ENCODE assay signal across 19 cellular contexts in genomic region chr12:93521225-93521854, GRCh38. TPM values are rescaled to one million over a fixed set of nuclear protein-coding genes. Genes with fewer than 3 reads are reported as not detected.
DNase-seq lines count a peak whose midpoint lies in the region; ATAC-seq and TF ChIP-seq lines count a peak whose summit lies in the region.
"Had no signal": no experiment of that assay in that cellular context is flagged by ENCODE, and none has a peak within 500 bp of the region (broad histone marks: within the 10 kb centered on the region; RNA-seq: fewer than 3 reads in every experiment).

No MANE protein-coding gene starts in this region.

- H3K9me3 ChIP-seq in H9 (ENCODE audit: control insufficient read depth, low read depth, low read length) = no peaks in the 10 kb centered on the region
- H3K9me3 ChIP-seq in testis = no peaks in the 10 kb centered on the region
- no peaks in the 10 kb centered on the region for H3K9me3 ChIP-seq in mesenchymal stem cell (ENCODE audit: control insufficient read depth, low read length)
- H3K9me3 ChIP-seq: Caco-2, right atrium auricular region had no signal

- H4K5ac ChIP-seq in H9 (ENCODE audit: insufficient read length, low read depth, low read length) = no peak overlapping the region

- H3K4ac ChIP-seq in H9 (ENCODE audit: low read depth, low read length) (no peak overlapping the region), mesenchymal stem cell (ENCODE audit: low read depth in 1 of 2, low read length in 2 of 2) (no peak overlapping the region)

- H2BK20ac ChIP-seq in H9 (ENCODE audit: low read depth, low read length, poor library complexity, severe bottlenecking) = no peak overlapping the region

- no peaks in the 10 kb centered on the region; the same call in 1 of the 2 replicates for H3K4me1 ChIP-seq in H9 (ENCODE audit: insufficient read depth, low read length)
- H3K4me1 ChIP-seq in testis = peaks cover 7% of the 10 kb centered on the region
- no peaks in the 10 kb centered on the region for H3K4me1 ChIP-seq in mesenchymal stem cell (ENCODE audit: control insufficient read depth, insufficient read depth, low read depth, low read length)

- POLR2A ChIA-PET in WTC11 (lab: Charles Lee) = interaction anchor here (1.6 kb wide), 1 partner anchor 51 kb away, joined by 4 read pairs; the partner anchor contains the start of gene SOCS2

- H2BK12ac ChIP-seq in H9 (ENCODE audit: insufficient read length, low read depth, low read length) (no peak overlapping the region), mesenchymal stem cell (ENCODE audit: low read length in 2 of 2) (no peak overlapping the region)

- no peak overlapping the region for H3K4me2 ChIP-seq in H9 (ENCODE audit: insufficient read depth, insufficient read length, low read length)
- H3K4me2 ChIP-seq in mesenchymal stem cell (ENCODE audit: low read length, poor library complexity, severe bottlenecking) = no peak overlapping the region

- H3K36me3 Mint-ChIP-seq in H9 (ENCODE audit: insufficient read depth in 1 of 3, low read depth in 3 of 3) = no peaks in the 10 kb centered on the region
- H3K36me3 Mint-ChIP-seq in WTC11 = no peaks in the 10 kb centered on the region
- H3K36me3 Mint-ChIP-seq: activated naive CD8-positive, alpha-beta T cell; brain had no signal

- H2BK120ac ChIP-seq in H9 (ENCODE audit: low read depth, low read length, poor library complexity, severe bottlenecking) = no peak overlapping the region
- H2BK120ac ChIP-seq in mesenchymal stem cell (ENCODE audit: low read depth, low read length) = no peak overlapping the region

- no CpG with 5 or more reads among the region's 6 CpGs for WGBS in H9 (ENCODE audit: extremely low coverage, insufficient read length, low lambda C conversion rate)
- 60 to 83% methylated on average over 6 of the region's 6 CpGs for WGBS in testis, 2 donors
- WGBS in mesenchymal stem cell = 74% methylated on average over 6 of the region's 6 CpGs

- no peaks in the 10 kb centered on the region for H3K23me2 ChIP-seq in H9 (ENCODE audit: insufficient read length, low read depth, low read length, poor library complexity, severe bottlenecking)

- intact Hi-C loops in testis (cut with DNase I; ENCODE audit: low total_unique reads) = no loop called here

- H3K9ac ChIP-seq in H9 (ENCODE audit: extremely low read depth, insufficient read length, low read length) = no peak overlapping the region
- no peak overlapping the region for H3K9ac ChIP-seq in mesenchymal stem cell (ENCODE audit: low read length)

- no peak overlapping the region for H2BK15ac ChIP-seq in H9 (ENCODE audit: low read depth, low read length)
- no peak overlapping the region for H2BK15ac ChIP-seq in mesenchymal stem cell (ENCODE audit: low read depth, poor library complexity, severe bottlenecking)

- H2AK5ac ChIP-seq in H9 (ENCODE audit: insufficient read length, low read length) = no peak overlapping the region
- no peak overlapping the region for H2AK5ac ChIP-seq in mesenchymal stem cell (ENCODE audit: low read length, severe bottlenecking)

- H3K27me3 Mint-ChIP-seq in H9 (ENCODE audit: low read depth) (peaks cover 3% of the 10 kb centered on the region; the same call in 1 of the 2 replicates), WTC11 (ENCODE audit: low read depth) (no peaks in the 10 kb centered on the region)
- H3K27me3 Mint-ChIP-seq: brain had no signal

- H3K36me3 ChIP-seq in testis (ENCODE audit: low read depth, missing control alignments) (no peaks in the 10 kb centered on the region), mesenchymal stem cell (ENCODE audit: control insufficient read depth in 1 of 2, insufficient read depth in 2 of 2, low read depth in 1 of 2, low read length in 2 of 2) (no peaks in the 10 kb centered on the region)
- H3K36me3 ChIP-seq: right atrium auricular region had no signal

- no peak overlapping the region for H4K8ac ChIP-seq in H9 (replicated peaks; ENCODE audit: insufficient read length, low read depth, low read length)
- no peak overlapping the region for H4K8ac ChIP-seq in mesenchymal stem cell (ENCODE audit: low read length)

- no peak overlapping the region for H3K27ac Mint-ChIP-seq in H9
- H3K27ac Mint-ChIP-seq in WTC11 = no peak overlapping the region
- H3K27ac Mint-ChIP-seq: activated B cell treated with CpG ODN at 0.5 μM for 24 hours; activated naive CD8-positive, alpha-beta T cell; brain; T-helper 2 cell treated with Interferon-gamma antibody and Interleukin-4, amounts not matched to agents 5 μg/mL and 100 μg/mL, for 36 hours had no signal

- H3T11ph ChIP-seq in H9 (ENCODE audit: low read length) = no peak overlapping the region

- H2BK5ac ChIP-seq in H9 (ENCODE audit: insufficient read length, low read length) (no peak overlapping the region), mesenchymal stem cell (ENCODE audit: low read depth, low read length, poor library complexity, severe bottlenecking) (no peak overlapping the region)

- H3K14ac ChIP-seq in H9 (ENCODE audit: insufficient read depth, low read length) = no peak overlapping the region
- no peak overlapping the region for H3K14ac ChIP-seq in mesenchymal stem cell (ENCODE audit: low read length in 2 of 2)

- no peak for TF ChIP-seq POLR2A in testis (IDR thresholded peaks at IDR 0.05)

- H3K4me1 Mint-ChIP-seq in H9 (peaks cover 13 to 16% of the 10 kb centered on the region in 2 experiments), WTC11 (peaks cover 16% of the 10 kb centered on the region)
- H3K4me1 Mint-ChIP-seq: activated B cell treated with CpG ODN at 0.5 μM for 24 hours had no signal

- H3K9me3 Mint-ChIP-seq in H9 (no peaks in the 10 kb centered on the region), WTC11 (no peaks in the 10 kb centered on the region)
- H3K9me3 Mint-ChIP-seq: activated B cell treated with CpG ODN at 0.5 μM for 24 hours; activated T-cell treated with anti-CD3 and anti-CD28 coated beads, Interleukin-2, amount 50 U/mL, for 4 hours; brain; T-helper 2 cell treated with Interferon-gamma antibody and Interleukin-4, amounts not matched to agents 5 μg/mL and 100 μg/mL, for 36 hours had no signal

- H3K18ac ChIP-seq in H9 (ENCODE audit: insufficient read length, low read depth, low read length) (no peak overlapping the region), mesenchymal stem cell (ENCODE audit: low read depth in 1 of 2, low read length in 2 of 2) (no peak overlapping the region)

- DNase-seq in H9 (peak; percentile 43), WTC11 (ENCODE audit: low spot score) (no peak), fibroblast of pulmonary artery (ENCODE audit: low read depth) (peak; percentile 54), testis (peak; percentile 16), mesenchymal stem cell (no peak), NCI-H146 treated with DMSO at 0.1 percent for 48 hours (lab: John Stamatoyannopoulos, UW; ENCODE audit: unreplicated experiment) (no peak)
- no peak for DNase-seq in activated CD4-positive, alpha-beta T cell treated with anti-CD3 and anti-CD28 coated beads, Interleukin-2, amount 50 U/mL, for 48 hours
- DNase-seq: activated B cell treated with CpG ODN at 0.5 μM for 24 hours; activated T-cell treated with anti-CD3 and anti-CD28 coated beads, Interleukin-2, amount 50 U/mL, for 4 hours; AML-193; Caco-2; GOT3; NCI-H2171; NCI-H774 had no signal

- no peaks in the 10 kb centered on the region for H3K79me2 ChIP-seq in H9 (ENCODE audit: insufficient read depth, low read length)

- H4K91ac ChIP-seq in H9 (ENCODE audit: insufficient read length, low read depth, low read length) (no peak overlapping the region), mesenchymal stem cell (ENCODE audit: low read length) (no peak overlapping the region)

- H3K27ac ChIP-seq in H9 (ENCODE audit: insufficient read length, low read depth, low read length) (no peak overlapping the region), testis (no peak overlapping the region), mesenchymal stem cell (ENCODE audit: low read length, poor library complexity, severe bottlenecking) (no peak overlapping the region)
- H3K27ac ChIP-seq: right atrium auricular region had no signal

- no peak overlapping the region for H3K4me3 ChIP-seq in fibroblast of pulmonary artery (replicated peaks; ENCODE audit: low read depth, low read length)
- no peak overlapping the region for H3K4me3 ChIP-seq in testis
- no peak overlapping the region for H3K4me3 ChIP-seq in mesenchymal stem cell (ENCODE audit: insufficient read depth in 1 of 2, low read depth in 1 of 2, low read length in 2 of 2)
- H3K4me3 ChIP-seq: right atrium auricular region had no signal

- H2AFZ ChIP-seq in H9 (ENCODE audit: low read length) (no peak overlapping the region), mesenchymal stem cell (ENCODE audit: low read depth, low read length) (no peak overlapping the region)

- H3K27me3 ChIP-seq in H9 (ENCODE audit: insufficient read depth, low read length) (no peaks in the 10 kb centered on the region; the same call in 1 of the 2 replicates), testis (no peaks in the 10 kb centered on the region), mesenchymal stem cell (ENCODE audit: control insufficient read depth in 1 of 2, insufficient read depth in 1 of 2, low read length in 2 of 2) (no peaks in the 10 kb centered on the region)
- H3K27me3 ChIP-seq: right atrium auricular region had no signal

- H3K4me3 Mint-ChIP-seq in H9 (no peak overlapping the region), WTC11 (no peak overlapping the region)
- H3K4me3 Mint-ChIP-seq: activated B cell treated with CpG ODN at 0.5 μM for 24 hours; activated naive CD8-positive, alpha-beta T cell; activated T-cell treated with anti-CD3 and anti-CD28 coated beads, Interleukin-2, amount 50 U/mL, for 4 hours; brain; T-helper 2 cell treated with Interferon-gamma antibody and Interleukin-4, amounts not matched to agents 5 μg/mL and 100 μg/mL, for 36 hours had no signal

- CTCF ChIA-PET in WTC11 (lab: Charles Lee) = interaction anchor here (1.0 to 2.2 kb wide), 6 partner anchors 9 to 581 kb away, joined by 3 to 13 read pairs (median 6); no protein-coding TSS in a partner anchor

- H4K20me1 ChIP-seq in H9 (ENCODE audit: control insufficient read depth, insufficient read depth, insufficient read length) = no peaks in the 10 kb centered on the region

- H3K56ac ChIP-seq in H9 (ENCODE audit: insufficient read length, low read depth, low read length) = no peak overlapping the region

- H3K23ac ChIP-seq in H9 (ENCODE audit: insufficient read length, low read depth, low read length) (no peak overlapping the region), mesenchymal stem cell (ENCODE audit: low read length in 2 of 2) (no peak overlapping the region)

- H3K79me1 ChIP-seq in H9 (ENCODE audit: insufficient read depth, low read depth, low read length, poor library complexity, severe bottlenecking) (no peaks in the 10 kb centered on the region), mesenchymal stem cell (replicated peaks; ENCODE audit: low read length, poor library complexity, severe bottlenecking) (no peaks in the 10 kb centered on the region)

- ATAC-seq in WTC11 = peak; percentile 44
- ATAC-seq: activated T-cell treated with anti-CD3 and anti-CD28 coated beads, Interleukin-2, amount 50 U/mL, for 4 hours had no signal

- no peak for TF ChIP-seq CTCF in H9 (conservative IDR thresholded peaks at IDR 0.05)
- TF ChIP-seq CTCF in WTC11 (IDR thresholded peaks at IDR 0.05) = no peak
- no peak for TF ChIP-seq CTCF in fibroblast of pulmonary artery (IDR thresholded peaks at IDR 0.05; ENCODE audit: low read length, missing control alignments)
- TF ChIP-seq CTCF in testis (IDR thresholded peaks at IDR 0.05) = no peak

RNA-seq across cellular contexts. Expression of gene SOCS2, which starts 51.1 kb away (rescaled TPM):
- 57.2 and 59.0 TPM in 2 replicates for total RNA-seq in H9 (2021)
- total RNA-seq in WTC11 (2021) = 31.7 to 44.4 TPM (median 32.9 TPM) in 3 replicates
- total RNA-seq in testis = 10 to 100 TPM; 19.3 to 25.4 TPM
- polyA plus RNA-seq in testis (ENCODE audit: insufficient read depth, low read depth, low replicate concordance) = 24.1 TPM
- polyA plus RNA-seq in mesenchymal stem cell (2013, experiment 1 of 2) = 3.9 TPM
- 3.0 TPM for polyA plus RNA-seq in mesenchymal stem cell (2013, experiment 2 of 2)
- total RNA-seq: G401 had no signal

RNA-seq across cellular contexts. Expression of gene MRPL42, which starts 54.0 kb away (rescaled TPM):
- total RNA-seq in H9 (2021) = 108 and 112 TPM in 2 replicates
- 112 to 124 TPM (median 121 TPM) in 3 replicates for total RNA-seq in WTC11 (2021)
- total RNA-seq in testis = 10 to 100 TPM; 38.8 to 39.6 TPM
- polyA plus RNA-seq in testis (ENCODE audit: insufficient read depth, low read depth, low replicate concordance) = 93.5 TPM
- 55.9 TPM for polyA plus RNA-seq in mesenchymal stem cell (2013, experiment 1 of 2)
- 61.3 TPM for polyA plus RNA-seq in mesenchymal stem cell (2013, experiment 2 of 2)

Comparison
In these comparisons a context has a peak if more than half of its experiments do, and no peak if none do; other contexts are left out.
1. DNase-seq: peak in H9 (single experiment), fibroblast of pulmonary artery (single experiment) and testis (single experiment); none in WTC11 (single experiment), activated CD4-positive, alpha-beta T cell treated with anti-CD3 and anti-CD28 coated beads, Interleukin-2, amount 50 U/mL, for 48 hours (0 of 2), mesenchymal stem cell (single experiment) and NCI-H146 treated with DMSO at 0.1 percent for 48 hours (single experiment).